Comparison of ENCODE assay signal across 8 cellular contexts in genomic region chr17:7214300-7215135, GRCh38. TPM values are rescaled to one million over a fixed set of nuclear protein-coding genes. Genes with fewer than 3 reads are reported as not detected.
DNase-seq lines count a peak whose midpoint lies in the region; ATAC-seq, FAIRE-seq and TF ChIP-seq lines count a peak whose summit lies in the region.

No MANE protein-coding gene starts in this region.

- peaks cover 53% of the 10 kb centered on the region for H3K4me1 Mint-ChIP-seq in T-helper 17 cell

- H3K9me3 ChIP-seq in T-helper 17 cell (ENCODE audit: control insufficient read depth, low read length, poor library complexity, severe bottlenecking) = no peaks in the 10 kb centered on the region
- no peaks in the 10 kb centered on the region for H3K9me3 ChIP-seq in right atrium auricular region

- no peaks in the 10 kb centered on the region for H3K27me3 ChIP-seq in right atrium auricular region

- no peaks in the 10 kb centered on the region for H3K36me3 Mint-ChIP-seq in T-helper 17 cell (ENCODE audit: low read depth)

- TF ChIP-seq CTCF in GM13977 (IDR thresholded peaks at IDR 0.05; ENCODE audit: extremely low read depth, insufficient read depth, missing control alignments) (peak; percentile 37), right atrium auricular region (IDR thresholded peaks at IDR 0.05) (peak; percentile 21 to 50)

- peak; percentile 42 for FAIRE-seq in urothelium cell line (lab: Jason Lieb, UNC)

- H3K4me1 ChIP-seq in right atrium auricular region = peaks cover 0 to 63% of the 10 kb centered on the region in 2 donors

- ATAC-seq in HG02943 (IDR thresholded peaks at IDR 0.05; ENCODE audit: low read depth, unreplicated experiment) = peak; percentile 80
- peak; percentile 82 for ATAC-seq in T-helper 17 cell

- peak; percentile 99 for DNase-seq in GM13977 (ENCODE audit: low spot score)
- DNase-seq in NCI-H187 (lab: John Stamatoyannopoulos, UW) = peak; percentile 92 to 93
- DNase-seq in T-helper 17 cell = peak; percentile 98 to 99 (median 99)
- peak; percentile 98 for DNase-seq in right atrium auricular region (ENCODE audit: low spot score)
- DNase-seq in pulmonary artery endothelial cell (ENCODE audit: low read depth, low spot score) = peak; percentile 88
- DNase-seq in urothelium cell line (ENCODE audit: low spot score) = peak; percentile 92

- H3K36me3 ChIP-seq in right atrium auricular region = no peaks in the 10 kb centered on the region

- H3K27ac ChIP-seq in angular gyrus (ENCODE audit: low read depth, low read length) (peak overlapping the region; percentile 95), right atrium auricular region (peak overlapping the region; percentile 78 to 97)

- peak overlapping the region; percentile 93 for H3K4me3 Mint-ChIP-seq in T-helper 17 cell

- peaks cover 8% of the 10 kb centered on the region for H3K27me3 Mint-ChIP-seq in T-helper 17 cell

- in situ Hi-C loops in GM13977 (cut with MboI; ENCODE audit: low pct_unique_long_range_greater_than_20kb, low sequenced_read_pairs, unreplicated experiment) = no loop called here

- peak overlapping the region; percentile 99 for H3K27ac Mint-ChIP-seq in T-helper 17 cell

- H3K4me3 ChIP-seq in right atrium auricular region = peak overlapping the region; percentile 49 to 61

RNA-seq across cellular contexts. Expression of gene DLG4, which starts 5.1 kb away (rescaled TPM):
- total RNA-seq in T-helper 17 cell (10 to 100 TPM in 1 of 2 donors, 1 to 10 TPM in 1; 9.8 to 16.1 TPM), right atrium auricular region (10 to 100 TPM; 15.1 to 33.4 TPM), pulmonary artery endothelial cell (11.3 and 12.5 TPM in 2 replicates)

RNA-seq across cellular contexts. Expression of gene ACADVL, which starts 5.2 kb away (rescaled TPM):
- total RNA-seq in T-helper 17 cell = 100 to 1,000 TPM; 268 to 279 TPM
- total RNA-seq in right atrium auricular region = 100 to 1,000 TPM; 695 to 758 TPM
- 184 and 219 TPM in 2 replicates for total RNA-seq in pulmonary artery endothelial cell

RNA-seq across cellular contexts. Expression of gene DVL2, which starts 19.8 kb away (rescaled TPM):
- 10 to 100 TPM; 37.0 to 46.9 TPM for total RNA-seq in T-helper 17 cell
- total RNA-seq in right atrium auricular region = 10 to 100 TPM; 18.1 to 19.9 TPM
- total RNA-seq in pulmonary artery endothelial cell = 35.2 and 40.4 TPM in 2 replicates

RNA-seq across cellular contexts. Expression of gene PHF23, which starts 24.7 kb away (rescaled TPM):
- total RNA-seq in T-helper 17 cell (10 to 100 TPM; 19.2 to 23.2 TPM), right atrium auricular region (10 to 100 TPM in 1 of 2 donors, 1 to 10 TPM in 1; 10.0 to 22.4 TPM), pulmonary artery endothelial cell (47.1 and 49.1 TPM in 2 replicates)

RNA-seq across cellular contexts. Expression of gene GABARAP, which starts 27.7 kb away (rescaled TPM):
- total RNA-seq in T-helper 17 cell (100 to 1,000 TPM; 212 to 247 TPM), right atrium auricular region (100 to 1,000 TPM; 226 to 469 TPM), pulmonary artery endothelial cell (101 and 120 TPM in 2 replicates)

Comparison
In these comparisons a context has a peak if more than half of its experiments do, and no peak if none do; other contexts are left out.
1. Peak in every context shown above with its lines: DNase-seq, ATAC-seq, H3K4me3 ChIP-seq and H3K27ac ChIP-seq.